21 cellular contexts compared by ENCODE assay signal in genomic region chr14:104371031-104371430, GRCh38.
"Had no signal": no experiment of that assay in that cellular context is flagged by ENCODE, and none has a peak within 500 bp of the region (broad histone marks: within the 10 kb centered on the region; RNA-seq: fewer than 3 reads in every experiment).

No MANE protein-coding gene starts in this region.

- H3K4me1 Mint-ChIP-seq: activated B cell treated with CpG ODN at 0.5 μM for 24 hours; activated naive CD8-positive, alpha-beta T cell treated with anti-CD3 and anti-CD28 coated beads, Interleukin-2, amount 50 U/mL, for 24 hours had no signal

- H3K27me3 Mint-ChIP-seq: activated CD4-positive, alpha-beta memory T cell treated with anti-CD3 and anti-CD28 coated beads for 36 hours; activated naive CD8-positive, alpha-beta T cell; activated naive CD8-positive, alpha-beta T cell treated with anti-CD3 and anti-CD28 coated beads, Interleukin-2, amount 50 U/mL, for 24 hours had no signal

- H3K36me3 Mint-ChIP-seq: activated CD4-positive, alpha-beta memory T cell treated with anti-CD3 and anti-CD28 coated beads for 36 hours; activated naive CD4-positive, alpha-beta T cell treated with anti-CD3 and anti-CD28 coated beads, Interleukin-2, amount 10 ng/mL, durations not matched to agents 7 days and 5 days; activated naive CD8-positive, alpha-beta T cell had no signal

- H3K27me3 ChIP-seq: brain microvascular endothelial cell had no signal

- H3K9me3 Mint-ChIP-seq: activated B cell treated with CpG ODN at 0.5 μM for 24 hours; activated CD4-positive, alpha-beta memory T cell treated with anti-CD3 and anti-CD28 coated beads for 36 hours had no signal

- H3K36me3 ChIP-seq: brain microvascular endothelial cell had no signal

- ATAC-seq: activated naive CD8-positive, alpha-beta T cell treated with anti-CD3 and anti-CD28 coated beads, Interleukin-2, amount 50 U/mL, for 24 hours; activated T-cell treated with anti-CD3 and anti-CD28 coated beads, Interleukin-2, amount 50 U/mL, for 4 hours had no signal

- H3K4me3 Mint-ChIP-seq: activated B cell treated with CpG ODN at 0.5 μM for 24 hours; activated CD4-positive, alpha-beta memory T cell treated with anti-CD3 and anti-CD28 coated beads for 36 hours; activated naive CD4-positive, alpha-beta T cell treated with anti-CD3 and anti-CD28 coated beads, Interleukin-2, amount 10 ng/mL, durations not matched to agents 7 days and 5 days; activated naive CD8-positive, alpha-beta T cell; activated naive CD8-positive, alpha-beta T cell treated with anti-CD3 and anti-CD28 coated beads, Interleukin-2, amount 50 U/mL, for 24 hours; activated T-cell treated with anti-CD3 and anti-CD28 coated beads, Interleukin-2, amount 50 U/mL, for 4 hours had no signal

- DNase-seq: activated B cell treated with CpG ODN at 0.5 μM for 24 hours; activated CD4-positive, alpha-beta memory T cell treated with anti-CD3 and anti-CD28 coated beads for 36 hours; activated CD4-positive, alpha-beta T cell treated with anti-CD3 and anti-CD28 coated beads for 4 hours; activated CD4-positive, alpha-beta T cell treated with anti-CD3 and anti-CD28 coated beads, Interleukin-2, amount 50 U/mL, for 1 hour; activated CD4-positive, CD25-positive, alpha-beta regulatory T cell treated with anti-CD3 and anti-CD28 coated beads, Interleukin-2, amount 50 U/mL, for 72 hours; activated CD8-positive, alpha-beta memory T cell treated with anti-CD3 and anti-CD28 coated beads, Interleukin-2, amount 50 U/mL, for 4 hours; activated effector memory CD4-positive, alpha-beta T cell treated with Interleukin-2 at 50 U/mL for 16 hours; activated naive CD4-positive, alpha-beta T cell treated with anti-CD3 and anti-CD28 coated beads, Interleukin-2, amount 10 ng/mL, durations not matched to agents 7 days and 5 days; activated naive CD8-positive, alpha-beta T cell treated with anti-CD3 and anti-CD28 coated beads, Interleukin-2, amount 50 U/mL, for 24 hours; activated T-cell treated with anti-CD3 and anti-CD28 coated beads for 4 hours; activated T-cell treated with anti-CD3 and anti-CD28 coated beads, Interleukin-2, amount 50 U/mL, for 4 hours; brain microvascular endothelial cell; MM.1S; MV-4-11; NCI-H1436 treated with DMSO at 0.1 percent for 48 hours; NCI-H2029; T-helper 1 cell; T-helper 9 cell had no signal

- H3K27ac Mint-ChIP-seq: activated B cell treated with CpG ODN at 0.5 μM for 24 hours; activated CD4-positive, alpha-beta memory T cell treated with anti-CD3 and anti-CD28 coated beads for 36 hours; activated naive CD8-positive, alpha-beta T cell; activated naive CD8-positive, alpha-beta T cell treated with anti-CD3 and anti-CD28 coated beads, Interleukin-2, amount 50 U/mL, for 24 hours had no signal

- H3K27ac ChIP-seq: brain microvascular endothelial cell, KMS-11, VCaP had no signal
